ENCODE assay signal across 8 cellular contexts in the genomic region with DNA sequence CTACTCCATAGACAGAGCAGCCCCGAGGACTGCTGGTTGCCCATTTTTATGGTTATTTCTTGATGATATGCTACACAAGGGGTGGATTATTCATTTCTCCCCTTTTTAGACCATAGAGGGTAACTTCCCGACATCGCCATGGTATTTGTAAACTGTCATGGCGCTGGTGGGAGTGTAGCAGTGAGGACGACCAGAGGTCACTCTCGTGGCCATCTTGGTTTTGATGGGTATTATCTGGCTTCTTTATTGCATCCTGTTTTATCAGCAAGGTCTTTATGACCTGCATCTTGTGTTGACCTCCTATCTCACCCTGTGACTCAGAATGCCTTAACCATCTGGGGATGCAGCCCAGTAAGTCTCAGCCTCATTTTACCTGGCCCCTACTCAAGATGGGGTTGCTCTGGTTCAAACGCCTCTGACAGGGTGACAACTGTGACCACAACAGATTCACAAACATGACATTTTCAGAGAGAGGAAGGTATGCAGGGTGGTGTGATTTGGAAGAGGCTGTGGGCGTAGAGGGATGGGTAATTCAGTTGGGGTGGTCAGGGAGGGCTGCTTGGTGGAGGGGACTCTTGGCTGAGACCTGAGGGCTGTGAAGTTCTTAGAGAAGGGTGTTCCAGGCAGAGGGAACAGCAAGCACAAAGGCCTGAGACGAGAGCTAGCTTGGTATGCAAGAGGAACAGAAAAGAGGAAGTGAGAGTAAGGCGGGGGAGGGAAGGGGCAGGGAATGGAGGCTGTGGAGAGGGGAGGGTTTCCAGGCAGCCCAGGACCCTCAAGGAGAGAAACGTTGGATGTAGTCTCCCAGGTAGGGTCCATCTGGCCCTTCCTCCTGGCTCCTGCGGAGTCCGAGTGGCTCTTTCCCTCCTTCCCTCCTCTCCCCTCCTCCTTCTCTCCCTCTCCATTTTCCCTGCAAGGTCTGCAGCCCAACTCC. TPM values are rescaled to one million over a fixed set of nuclear protein-coding genes. Genes with fewer than 3 reads are reported as not detected.
DNase-seq lines count a peak whose midpoint lies in the region; ATAC-seq and TF ChIP-seq lines count a peak whose summit lies in the region.

No MANE protein-coding gene starts in this region.

- intact Hi-C loops in lower leg skin (cut with DNase I; ENCODE audit: low total_unique reads) (no loop called here), dorsolateral prefrontal cortex (cut with DNase I) (no loop called here)

- H3K9me3 Mint-ChIP-seq in activated naive CD8-positive, alpha-beta T cell treated with anti-CD3 and anti-CD28 coated beads, Interleukin-2, amount 50 U/mL, for 24 hours: no peaks in the 10 kb centered on the region

- peak overlapping the region; percentile 27 for H3K4me3 Mint-ChIP-seq in activated naive CD8-positive, alpha-beta T cell treated with anti-CD3 and anti-CD28 coated beads, Interleukin-2, amount 50 U/mL, for 24 hours

- DNase-seq in CD1c-positive myeloid dendritic cell (ENCODE audit: extremely low spot score) (peak; percentile 90), mucosa of gallbladder (ENCODE audit: low spot score) (no peak), lower leg skin (ENCODE audit: low spot score in 2 of 2) (no peak), SW480 (ENCODE audit: low spot score) (no peak), dorsolateral prefrontal cortex (no peak)
- DNase-seq in activated naive CD8-positive, alpha-beta T cell treated with anti-CD3 and anti-CD28 coated beads, Interleukin-2, amount 50 U/mL, for 24 hours: peak; percentile 47

- H3K36me3 Mint-ChIP-seq in activated naive CD8-positive, alpha-beta T cell treated with anti-CD3 and anti-CD28 coated beads, Interleukin-2, amount 50 U/mL, for 24 hours (ENCODE audit: low read depth): no peaks in the 10 kb centered on the region

- H3K27ac Mint-ChIP-seq in activated naive CD8-positive, alpha-beta T cell treated with anti-CD3 and anti-CD28 coated beads, Interleukin-2, amount 50 U/mL, for 24 hours: peak overlapping the region; percentile 89

- H3K27ac ChIP-seq in HUES6 (ENCODE audit: low read depth, low read length): no peak overlapping the region
- no peak overlapping the region for H3K27ac ChIP-seq in dorsolateral prefrontal cortex

- TF ChIP-seq CTCF in lower leg skin (IDR thresholded peaks at IDR 0.05): no peak
- no peak for TF ChIP-seq CTCF in dorsolateral prefrontal cortex (IDR thresholded peaks at IDR 0.05 in 54 of 56, conservative IDR thresholded peaks at IDR 0.05 in 2 of 56; ENCODE audit: low read depth in 1 of 56, partially characterized antibody in 56 of 56)

- peak overlapping the region; percentile 59 for H3K9ac ChIP-seq in HUES6 (ENCODE audit: low read length)

- H3K27me3 ChIP-seq in HUES6 (ENCODE audit: control insufficient read depth, insufficient read depth, low read length): no peaks in the 10 kb centered on the region
- H3K27me3 ChIP-seq in dorsolateral prefrontal cortex: peaks cover 0 to 3% (median 0%) of the 10 kb centered on the region in 45 donors

- no peaks in the 10 kb centered on the region for H3K9me3 ChIP-seq in HUES6 (ENCODE audit: control insufficient read depth, insufficient read depth, low read depth, low read length)

- 70 to 76% methylated on average over 13 of the region's 13 CpGs for WGBS in lower leg skin, 2 donors

- H3K27me3 Mint-ChIP-seq in activated naive CD8-positive, alpha-beta T cell treated with anti-CD3 and anti-CD28 coated beads, Interleukin-2, amount 50 U/mL, for 24 hours: no peaks in the 10 kb centered on the region

- no peak for TF ChIP-seq POLR2A in lower leg skin (IDR thresholded peaks at IDR 0.05)

- H3K4me1 Mint-ChIP-seq in activated naive CD8-positive, alpha-beta T cell treated with anti-CD3 and anti-CD28 coated beads, Interleukin-2, amount 50 U/mL, for 24 hours: peaks cover 84% of the 10 kb centered on the region

- H3K4me1 ChIP-seq in HUES6 (ENCODE audit: control insufficient read depth, insufficient read depth, low read length): peaks cover 47% of the 10 kb centered on the region

- peak; percentile 77 for ATAC-seq in GM19395 (IDR thresholded peaks at IDR 0.05; ENCODE audit: unreplicated experiment)
- ATAC-seq in activated naive CD8-positive, alpha-beta T cell treated with anti-CD3 and anti-CD28 coated beads, Interleukin-2, amount 50 U/mL, for 24 hours: peak; percentile 70

- no peaks in the 10 kb centered on the region for H3K36me3 ChIP-seq in HUES6 (ENCODE audit: control insufficient read depth, insufficient read depth, low read length)

- H3K4me3 ChIP-seq in HUES6 (ENCODE audit: low read depth, low read length): no peak overlapping the region
- no peak overlapping the region for H3K4me3 ChIP-seq in lower leg skin (ENCODE audit: low read depth, poor library complexity, severe bottlenecking)
- no peak overlapping the region for H3K4me3 ChIP-seq in dorsolateral prefrontal cortex

RNA-seq across cellular contexts. Expression of gene FAM187B, which starts 23.5 kb away (rescaled TPM):
- total RNA-seq in mucosa of gallbladder: not detected
- not detected for total RNA-seq in lower leg skin
- total RNA-seq in dorsolateral prefrontal cortex: under 1 TPM in 3 of 120 experiments, not detected in 117; 0.53 to 0.62 (median 0.59) TPM

RNA-seq across cellular contexts. Expression of gene LSR, which starts 43.7 kb away (rescaled TPM):
- total RNA-seq in mucosa of gallbladder (229 TPM), lower leg skin (100 to 1,000 TPM in 1 of 4 donors, 10 to 100 TPM in 3; 79.0 to 115 (median 84.5) TPM), dorsolateral prefrontal cortex (10 to 100 TPM in 26 of 120 experiments, 1 to 10 TPM in 94; 3.1 to 18.0 (median 7.6) TPM)

RNA-seq across cellular contexts. Expression of gene FXYD5, which starts 50.5 kb away (rescaled TPM):
- total RNA-seq in mucosa of gallbladder (88.4 TPM), lower leg skin (10 to 100 TPM; 41.4 to 59.8 (median 57.7) TPM), dorsolateral prefrontal cortex (10 to 100 TPM in 101 of 120 experiments, 1 to 10 TPM in 19; 5.8 to 36.4 (median 14.0) TPM)

Comparison
In these comparisons a context has a peak if more than half of its experiments do, and no peak if none do; other contexts are left out.
1. DNase-seq: peak in CD1c-positive myeloid dendritic cell (single experiment) and activated naive CD8-positive, alpha-beta T cell treated with anti-CD3 and anti-CD28 coated beads, Interleukin-2, amount 50 U/mL, for 24 hours (single experiment); none in mucosa of gallbladder (single experiment), lower leg skin (0 of 2), SW480 (single experiment) and dorsolateral prefrontal cortex (0 of 10).
2. RNA of gene LSR, which starts 43.7 kb away (total RNA-seq): 229 TPM in mucosa of gallbladder (single experiment) and 79.0 to 115 TPM in lower leg skin; 3.1 to 18.0 TPM in dorsolateral prefrontal cortex; every median in the first group is over 4 times any median in the second.